ENCODE assay signal across 11 cellular contexts in the genomic region with DNA sequence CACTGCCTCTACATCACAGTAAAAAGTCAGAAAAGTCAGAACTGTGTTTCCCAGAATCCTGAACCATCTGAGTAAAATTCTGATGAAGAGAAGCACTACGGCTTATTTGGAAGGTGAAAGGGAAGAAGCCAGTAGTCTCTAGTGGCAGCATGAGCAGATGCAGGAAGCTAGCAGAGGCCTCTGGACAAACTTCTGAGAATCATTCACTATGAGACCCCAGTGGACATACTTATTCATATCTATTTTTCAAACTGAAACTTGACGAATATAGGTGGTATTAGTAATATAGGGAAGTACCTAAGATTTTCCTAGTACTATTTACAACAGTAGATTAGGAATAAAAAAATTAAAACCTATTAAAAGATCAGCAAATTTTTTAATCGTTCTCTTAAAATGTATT.
DNase-seq lines count a peak whose midpoint lies in the region; ATAC-seq, FAIRE-seq and TF ChIP-seq lines count a peak whose summit lies in the region.
"Had no signal": no experiment of that assay in that cellular context is flagged by ENCODE, and none has a peak within 500 bp of the region (broad histone marks: within the 10 kb centered on the region; RNA-seq: fewer than 3 reads in every experiment).

No MANE protein-coding gene starts in this region.

- no peaks in the 10 kb centered on the region for H3K79me2 ChIP-seq in OCI-LY3 (ENCODE audit: low read length)

- H3K27ac ChIP-seq in OCI-LY3 (ENCODE audit: low read length) = no peak overlapping the region
- H3K27ac ChIP-seq in small intestine (ENCODE audit: low read depth in 1 of 2, low read length in 1 of 2) = no peak overlapping the region
- H3K27ac ChIP-seq: C4-2B had no signal

- WGBS in small intestine, 3 donors = 62 to 69% (median 62%) methylated on average over 3 of the region's 3 CpGs

- H3K4me1 Mint-ChIP-seq in activated naive CD8-positive, alpha-beta T cell treated with anti-CD3 and anti-CD28 coated beads, Interleukin-2, amount 50 U/mL, for 24 hours = no peaks in the 10 kb centered on the region

- no peak for FAIRE-seq in small intestine (lab: Jason Lieb, UNC)
- FAIRE-seq: GM12891, K562 had no signal

- H3K4me2 ChIP-seq in OCI-LY3 (ENCODE audit: low read length) = peak overlapping the region; percentile 28

- H3K36me3 Mint-ChIP-seq in activated naive CD8-positive, alpha-beta T cell treated with anti-CD3 and anti-CD28 coated beads, Interleukin-2, amount 50 U/mL, for 24 hours (ENCODE audit: low read depth) = no peaks in the 10 kb centered on the region

- no peaks in the 10 kb centered on the region for H3K36me3 ChIP-seq in OCI-LY3 (replicated peaks; ENCODE audit: low read depth, low read length)
- no peaks in the 10 kb centered on the region for H3K36me3 ChIP-seq in small intestine (ENCODE audit: control insufficient read depth in 2 of 2, insufficient read depth in 2 of 2, low read length in 2 of 2)

- H3K27ac Mint-ChIP-seq in activated naive CD8-positive, alpha-beta T cell treated with anti-CD3 and anti-CD28 coated beads, Interleukin-2, amount 50 U/mL, for 24 hours = no peak overlapping the region

- ATAC-seq in GM18508 (IDR thresholded peaks at IDR 0.05; ENCODE audit: insufficient read depth, unreplicated experiment) = peak; percentile 74
- peak; percentile 81 for ATAC-seq in GM21360 (IDR thresholded peaks at IDR 0.05; ENCODE audit: unreplicated experiment)
- ATAC-seq in HG02970 (IDR thresholded peaks at IDR 0.05; ENCODE audit: low FRiP score, unreplicated experiment) = peak; percentile 76
- ATAC-seq in activated naive CD8-positive, alpha-beta T cell treated with anti-CD3 and anti-CD28 coated beads, Interleukin-2, amount 50 U/mL, for 24 hours = no peak
- ATAC-seq: K562 had no signal

- peak; percentile 17; the same call in 1 of the 2 replicates for TF ChIP-seq CTCF in OCI-LY3 (IDR thresholded peaks at IDR 0.05; ENCODE audit: low read depth, low read length)

- peaks cover 7% of the 10 kb centered on the region for H3K9me3 Mint-ChIP-seq in activated naive CD8-positive, alpha-beta T cell treated with anti-CD3 and anti-CD28 coated beads, Interleukin-2, amount 50 U/mL, for 24 hours

- no peaks in the 10 kb centered on the region for H3K27me3 Mint-ChIP-seq in activated naive CD8-positive, alpha-beta T cell treated with anti-CD3 and anti-CD28 coated beads, Interleukin-2, amount 50 U/mL, for 24 hours

- H3K4me3 ChIP-seq in OCI-LY3 (ENCODE audit: low read length) (no peak overlapping the region), small intestine (ENCODE audit: low read depth in 1 of 2, low read length in 2 of 2) (no peak overlapping the region)
- H3K4me3 ChIP-seq: K562 had no signal

- peaks cover 31% of the 10 kb centered on the region for H3K4me1 ChIP-seq in OCI-LY3 (ENCODE audit: low read length)
- no peaks in the 10 kb centered on the region for H3K4me1 ChIP-seq in small intestine (ENCODE audit: control insufficient read depth in 2 of 2, insufficient read depth in 1 of 2, low read depth in 1 of 2, low read length in 1 of 2)

- no peaks in the 10 kb centered on the region for H4K20me1 ChIP-seq in OCI-LY3 (ENCODE audit: insufficient read depth, low read length)

- DNase-seq in G401 (ENCODE audit: low spot score) = no peak
- no peak for DNase-seq in activated naive CD8-positive, alpha-beta T cell treated with anti-CD3 and anti-CD28 coated beads, Interleukin-2, amount 50 U/mL, for 24 hours
- DNase-seq in DMS153 (lab: John Stamatoyannopoulos, UW) = no peak
- no peak for DNase-seq in small intestine

- H3K4me3 Mint-ChIP-seq in activated naive CD8-positive, alpha-beta T cell treated with anti-CD3 and anti-CD28 coated beads, Interleukin-2, amount 50 U/mL, for 24 hours = no peak overlapping the region

- H3K9ac ChIP-seq in OCI-LY3 (ENCODE audit: low read length) = no peak overlapping the region

- H3K9me3 ChIP-seq in OCI-LY3 (ENCODE audit: insufficient read depth, low read length) (no peaks in the 10 kb centered on the region), small intestine (ENCODE audit: control insufficient read depth, low read depth) (no peaks in the 10 kb centered on the region)

- H3K27me3 ChIP-seq in OCI-LY3 (ENCODE audit: low read depth, low read length) (no peaks in the 10 kb centered on the region), small intestine (ENCODE audit: control insufficient read depth in 2 of 2, insufficient read depth in 2 of 2, low read length in 2 of 2) (no peaks in the 10 kb centered on the region)

- H2AFZ ChIP-seq in OCI-LY3 (ENCODE audit: low read depth, low read length) = no peak overlapping the region

- in situ Hi-C loops in G401 (cut with HindIII; ENCODE audit: low sequenced_read_pairs) = no loop called here
